In the genomic region with DNA sequence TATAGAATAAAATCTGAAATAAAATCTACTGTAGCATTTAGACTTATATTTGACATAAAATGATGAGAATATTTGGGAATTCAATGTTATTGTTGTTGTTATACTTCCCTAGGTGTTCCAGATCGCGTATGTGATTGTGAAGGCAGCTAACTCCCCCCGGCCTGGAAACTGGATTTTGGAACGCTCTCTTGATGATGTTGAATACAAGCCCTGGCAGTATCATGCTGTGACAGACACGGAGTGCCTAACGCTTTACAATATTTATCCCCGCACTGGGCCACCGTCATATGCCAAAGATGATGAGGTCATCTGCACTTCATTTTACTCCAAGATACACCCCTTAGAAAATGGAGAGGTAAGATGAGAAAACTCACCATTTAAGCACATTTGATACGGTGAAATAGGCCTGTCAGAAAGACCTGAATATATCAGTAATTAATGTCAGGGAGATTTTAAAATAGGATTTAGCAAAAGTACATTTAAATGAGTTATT, we compare ENCODE assay signal across 25 cellular contexts.
"Had no signal": no experiment of that assay in that cellular context is flagged by ENCODE, and none has a peak within 500 bp of the region (broad histone marks: within the 10 kb centered on the region; RNA-seq: fewer than 3 reads in every experiment).

No MANE protein-coding gene starts in this region.

- DNase-seq: activated B cell treated with CpG ODN at 0.5 μM for 24 hours; activated CD4-positive, alpha-beta memory T cell treated with anti-CD3 and anti-CD28 coated beads for 36 hours; activated CD4-positive, alpha-beta T cell treated with anti-CD3 and anti-CD28 coated beads for 36 hours; activated CD4-positive, alpha-beta T cell treated with anti-CD3 and anti-CD28 coated beads, Interleukin-2, amount 10 ng/mL, durations not matched to agents 24 days and 14 days; activated CD8-positive, alpha-beta memory T cell treated with anti-CD3 and anti-CD28 coated beads, Interleukin-2, amount 10 ng/mL, durations not matched to agents 7 days and 5 days; activated CD8-positive, alpha-beta memory T cell treated with anti-CD3 and anti-CD28 coated beads, Interleukin-2, amount 50 U/mL, for 4 hours; activated CD8-positive, alpha-beta T cell treated with anti-CD3 and anti-CD28 coated beads, Interleukin-2, amount 10 ng/mL, durations not matched to agents 7 days and 5 days; activated effector memory CD4-positive, alpha-beta T cell treated with anti-CD3 and anti-CD28 coated beads, Interleukin-2, amount 50 U/mL, for 16 hours; activated naive CD4-positive, alpha-beta T cell treated with anti-CD3 and anti-CD28 coated beads for 36 hours; activated naive CD8-positive, alpha-beta T cell treated with anti-CD3 and anti-CD28 coated beads, Interleukin-2, amount 10 ng/mL, durations not matched to agents 7 days and 5 days; activated T-cell treated with anti-CD3 and anti-CD28 coated beads, Interleukin-2, amount 50 U/mL, for 1 hour; activated T-cell treated with anti-CD3 and anti-CD28 coated beads, Interleukin-2, amount 50 U/mL, for 48 hours; cortex of kidney; dermis blood vessel endothelial cell; effector CD8-positive, alpha-beta T cell; foreskin fibroblast; SW 1271; T-cell; T1000; WERI-Rb-1 had no signal

- ATAC-seq: activated CD4-positive, alpha-beta T cell treated with anti-CD3 and anti-CD28 coated beads for 36 hours; activated CD4-positive, CD25-positive, alpha-beta regulatory T cell treated with anti-CD3 and anti-CD28 coated beads, Interleukin-2, amount 50 U/mL, for 24 hours; activated CD8-positive, alpha-beta memory T cell treated with anti-CD3 and anti-CD28 coated beads, Interleukin-2, amount 10 ng/mL, durations not matched to agents 7 days and 5 days; activated CD8-positive, alpha-beta T cell treated with anti-CD3 and anti-CD28 coated beads, Interleukin-2, amount 10 ng/mL, durations not matched to agents 7 days and 5 days; T-cell had no signal

- H3K4me1 ChIP-seq: ascending aorta, breast epithelium had no signal

- H3K27me3 ChIP-seq: ascending aorta, breast epithelium, cardiac muscle cell had no signal

- H3K36me3 ChIP-seq: ascending aorta, breast epithelium, cardiac muscle cell, WERI-Rb-1 had no signal

- H3K27ac ChIP-seq: ascending aorta, breast epithelium, cardiac muscle cell, epithelial cell of prostate, WERI-Rb-1 had no signal

- H3K9me3 ChIP-seq: ascending aorta, breast epithelium had no signal

- H3K4me3 ChIP-seq: ascending aorta, breast epithelium, cardiac muscle cell had no signal
